ENCODE assay signal across 1 cellular context in the genomic region with DNA sequence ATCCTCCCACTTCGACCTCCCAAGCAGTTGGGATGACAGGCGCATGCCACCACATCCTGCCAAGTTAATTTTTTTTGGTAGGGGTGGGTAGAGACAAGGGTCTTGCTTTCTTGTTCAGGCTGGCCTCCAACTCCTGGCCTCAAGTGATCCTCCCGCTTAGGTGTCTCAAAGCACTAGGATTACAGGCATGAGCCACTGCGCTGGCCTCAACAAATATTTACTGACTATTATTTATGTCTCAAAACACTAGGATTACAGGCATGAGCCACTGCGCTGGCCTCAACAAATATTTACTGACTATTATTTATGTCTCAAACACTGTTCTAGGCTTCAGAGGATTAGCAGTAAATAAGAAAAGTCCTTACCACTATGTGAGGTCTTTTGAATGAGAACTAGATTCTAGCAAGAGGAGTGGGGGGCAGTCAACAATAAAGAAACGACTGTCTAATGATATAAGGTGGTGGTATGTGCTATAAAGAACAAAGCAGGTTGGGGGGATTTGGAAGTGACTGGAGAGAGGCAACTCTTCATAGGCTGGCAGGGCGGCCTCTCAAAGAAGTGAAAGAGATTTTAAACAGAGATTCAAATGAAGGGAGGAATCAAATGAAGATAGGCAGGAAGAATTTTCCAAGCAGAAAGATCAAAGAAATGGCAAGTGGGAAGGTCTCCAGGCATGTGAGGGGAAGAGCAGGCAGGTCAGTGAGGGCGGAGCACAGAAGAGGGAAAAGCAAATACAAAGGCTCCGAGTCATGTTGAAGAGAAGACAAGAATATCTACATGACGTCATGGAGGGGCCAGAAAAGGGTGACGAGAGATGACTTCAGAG.
A peak's percentile ranks its signal among the peaks of the same experiment; 100 is the strongest.
TF ChIP-seq lines count a peak whose summit lies in the region.

No MANE protein-coding gene starts in this region.

TF ChIP-seq in HepG2, 621 proteins besides CTCF, POLR2A, EP300 and RAD21 (continued from another document and continues in another):
- TF ChIP-seq, protein P1, sequence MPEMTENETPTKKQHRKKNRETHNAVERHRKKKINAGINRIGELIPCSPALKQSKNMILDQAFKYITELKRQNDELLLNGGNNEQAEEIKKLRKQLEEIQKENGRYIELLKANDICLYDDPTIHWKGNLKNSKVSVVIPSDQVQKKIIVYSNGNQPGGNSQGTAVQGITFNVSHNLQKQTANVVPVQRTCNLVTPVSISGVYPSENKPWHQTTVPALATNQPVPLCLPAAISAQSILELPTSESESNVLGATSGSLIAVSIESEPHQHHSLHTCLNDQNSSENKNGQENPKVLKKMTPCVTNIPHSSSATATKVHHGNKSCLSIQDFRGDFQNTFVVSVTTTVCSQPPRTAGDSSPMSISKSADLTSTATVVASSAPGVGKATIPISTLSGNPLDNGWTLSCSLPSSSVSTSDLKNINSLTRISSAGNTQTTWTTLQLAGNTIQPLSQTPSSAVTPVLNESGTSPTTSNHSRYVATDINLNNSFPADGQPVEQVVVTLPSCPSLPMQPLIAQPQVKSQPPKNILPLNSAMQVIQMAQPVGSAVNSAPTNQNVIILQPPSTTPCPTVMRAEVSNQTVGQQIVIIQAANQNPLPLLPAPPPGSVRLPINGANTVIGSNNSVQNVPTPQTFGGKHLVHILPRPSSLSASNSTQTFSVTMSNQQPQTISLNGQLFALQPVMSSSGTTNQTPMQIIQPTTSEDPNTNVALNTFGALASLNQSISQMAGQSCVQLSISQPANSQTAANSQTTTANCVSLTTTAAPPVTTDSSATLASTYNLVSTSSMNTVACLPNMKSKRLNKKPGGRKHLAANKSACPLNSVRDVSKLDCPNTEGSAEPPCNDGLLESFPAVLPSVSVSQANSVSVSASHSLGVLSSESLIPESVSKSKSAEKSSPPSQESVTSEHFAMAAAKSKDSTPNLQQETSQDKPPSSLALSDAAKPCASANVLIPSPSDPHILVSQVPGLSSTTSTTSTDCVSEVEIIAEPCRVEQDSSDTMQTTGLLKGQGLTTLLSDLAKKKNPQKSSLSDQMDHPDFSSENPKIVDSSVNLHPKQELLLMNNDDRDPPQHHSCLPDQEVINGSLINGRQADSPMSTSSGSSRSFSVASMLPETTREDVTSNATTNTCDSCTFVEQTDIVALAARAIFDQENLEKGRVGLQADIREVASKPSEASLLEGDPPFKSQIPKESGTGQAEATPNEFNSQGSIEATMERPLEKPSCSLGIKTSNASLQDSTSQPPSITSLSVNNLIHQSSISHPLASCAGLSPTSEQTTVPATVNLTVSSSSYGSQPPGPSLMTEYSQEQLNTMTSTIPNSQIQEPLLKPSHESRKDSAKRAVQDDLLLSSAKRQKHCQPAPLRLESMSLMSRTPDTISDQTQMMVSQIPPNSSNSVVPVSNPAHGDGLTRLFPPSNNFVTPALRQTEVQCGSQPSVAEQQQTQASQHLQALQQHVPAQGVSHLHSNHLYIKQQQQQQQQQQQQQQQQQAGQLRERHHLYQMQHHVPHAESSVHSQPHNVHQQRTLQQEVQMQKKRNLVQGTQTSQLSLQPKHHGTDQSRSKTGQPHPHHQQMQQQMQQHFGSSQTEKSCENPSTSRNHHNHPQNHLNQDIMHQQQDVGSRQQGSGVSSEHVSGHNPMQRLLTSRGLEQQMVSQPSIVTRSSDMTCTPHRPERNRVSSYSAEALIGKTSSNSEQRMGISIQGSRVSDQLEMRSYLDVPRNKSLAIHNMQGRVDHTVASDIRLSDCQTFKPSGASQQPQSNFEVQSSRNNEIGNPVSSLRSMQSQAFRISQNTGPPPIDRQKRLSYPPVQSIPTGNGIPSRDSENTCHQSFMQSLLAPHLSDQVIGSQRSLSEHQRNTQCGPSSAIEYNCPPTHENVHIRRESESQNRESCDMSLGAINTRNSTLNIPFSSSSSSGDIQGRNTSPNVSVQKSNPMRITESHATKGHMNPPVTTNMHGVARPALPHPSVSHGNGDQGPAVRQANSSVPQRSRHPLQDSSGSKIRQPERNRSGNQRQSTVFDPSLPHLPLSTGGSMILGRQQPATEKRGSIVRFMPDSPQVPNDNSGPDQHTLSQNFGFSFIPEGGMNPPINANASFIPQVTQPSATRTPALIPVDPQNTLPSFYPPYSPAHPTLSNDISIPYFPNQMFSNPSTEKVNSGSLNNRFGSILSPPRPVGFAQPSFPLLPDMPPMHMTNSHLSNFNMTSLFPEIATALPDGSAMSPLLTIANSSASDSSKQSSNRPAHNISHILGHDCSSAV (CRISPR knock-in tag; IDR thresholded peaks at IDR 0.05; ENCODE audit: borderline replicate concordance): no peak
- TF ChIP-seq ZC3H4 (CRISPR knock-in tag; IDR thresholded peaks at IDR 0.05; ENCODE audit: borderline replicate concordance): no peak
- TF ChIP-seq, protein P2, sequence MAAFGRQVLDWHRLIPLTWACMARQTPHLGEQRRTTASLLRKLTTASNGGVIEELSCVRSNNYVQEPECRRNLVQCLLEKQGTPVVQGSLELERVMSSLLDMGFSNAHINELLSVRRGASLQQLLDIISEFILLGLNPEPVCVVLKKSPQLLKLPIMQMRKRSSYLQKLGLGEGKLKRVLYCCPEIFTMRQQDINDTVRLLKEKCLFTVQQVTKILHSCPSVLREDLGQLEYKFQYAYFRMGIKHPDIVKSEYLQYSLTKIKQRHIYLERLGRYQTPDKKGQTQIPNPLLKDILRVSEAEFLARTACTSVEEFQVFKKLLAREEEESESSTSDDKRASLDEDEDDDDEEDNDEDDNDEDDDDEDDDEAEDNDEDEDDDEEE (CRISPR knock-in tag; IDR thresholded peaks at IDR 0.05): no peak
- TF ChIP-seq GZF1 (CRISPR knock-in tag; IDR thresholded peaks at IDR 0.05): no peak
- peak; percentile 88 for TF ChIP-seq RXRB (CRISPR knock-in tag; IDR thresholded peaks at IDR 0.05; ENCODE audit: borderline replicate concordance)
- TF ChIP-seq ZNF543 (CRISPR knock-in tag; IDR thresholded peaks at IDR 0.05): peak; percentile 35; the same call in 1 of the 2 replicates
- TF ChIP-seq, protein P3, sequence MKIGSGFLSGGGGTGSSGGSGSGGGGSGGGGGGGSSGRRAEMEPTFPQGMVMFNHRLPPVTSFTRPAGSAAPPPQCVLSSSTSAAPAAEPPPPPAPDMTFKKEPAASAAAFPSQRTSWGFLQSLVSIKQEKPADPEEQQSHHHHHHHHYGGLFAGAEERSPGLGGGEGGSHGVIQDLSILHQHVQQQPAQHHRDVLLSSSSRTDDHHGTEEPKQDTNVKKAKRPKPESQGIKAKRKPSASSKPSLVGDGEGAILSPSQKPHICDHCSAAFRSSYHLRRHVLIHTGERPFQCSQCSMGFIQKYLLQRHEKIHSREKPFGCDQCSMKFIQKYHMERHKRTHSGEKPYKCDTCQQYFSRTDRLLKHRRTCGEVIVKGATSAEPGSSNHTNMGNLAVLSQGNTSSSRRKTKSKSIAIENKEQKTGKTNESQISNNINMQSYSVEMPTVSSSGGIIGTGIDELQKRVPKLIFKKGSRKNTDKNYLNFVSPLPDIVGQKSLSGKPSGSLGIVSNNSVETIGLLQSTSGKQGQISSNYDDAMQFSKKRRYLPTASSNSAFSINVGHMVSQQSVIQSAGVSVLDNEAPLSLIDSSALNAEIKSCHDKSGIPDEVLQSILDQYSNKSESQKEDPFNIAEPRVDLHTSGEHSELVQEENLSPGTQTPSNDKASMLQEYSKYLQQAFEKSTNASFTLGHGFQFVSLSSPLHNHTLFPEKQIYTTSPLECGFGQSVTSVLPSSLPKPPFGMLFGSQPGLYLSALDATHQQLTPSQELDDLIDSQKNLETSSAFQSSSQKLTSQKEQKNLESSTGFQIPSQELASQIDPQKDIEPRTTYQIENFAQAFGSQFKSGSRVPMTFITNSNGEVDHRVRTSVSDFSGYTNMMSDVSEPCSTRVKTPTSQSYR (CRISPR knock-in tag; IDR thresholded peaks at IDR 0.05; ENCODE audit: borderline replicate concordance): peak; percentile 17; the same call in 1 of the 2 replicates
- TF ChIP-seq, protein P4, sequence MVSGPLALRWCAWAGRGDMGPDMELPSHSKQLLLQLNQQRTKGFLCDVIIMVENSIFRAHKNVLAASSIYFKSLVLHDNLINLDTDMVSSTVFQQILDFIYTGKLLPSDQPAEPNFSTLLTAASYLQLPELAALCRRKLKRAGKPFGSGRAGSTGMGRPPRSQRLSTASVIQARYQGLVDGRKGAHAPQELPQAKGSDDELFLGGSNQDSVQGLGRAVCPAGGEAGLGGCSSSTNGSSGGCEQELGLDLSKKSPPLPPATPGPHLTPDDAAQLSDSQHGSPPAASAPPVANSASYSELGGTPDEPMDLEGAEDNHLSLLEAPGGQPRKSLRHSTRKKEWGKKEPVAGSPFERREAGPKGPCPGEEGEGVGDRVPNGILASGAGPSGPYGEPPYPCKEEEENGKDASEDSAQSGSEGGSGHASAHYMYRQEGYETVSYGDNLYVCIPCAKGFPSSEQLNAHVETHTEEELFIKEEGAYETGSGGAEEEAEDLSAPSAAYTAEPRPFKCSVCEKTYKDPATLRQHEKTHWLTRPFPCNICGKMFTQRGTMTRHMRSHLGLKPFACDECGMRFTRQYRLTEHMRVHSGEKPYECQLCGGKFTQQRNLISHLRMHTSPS (CRISPR knock-in tag; IDR thresholded peaks at IDR 0.05; ENCODE audit: low read depth): no peak
- TF ChIP-seq ZSCAN9 (CRISPR knock-in tag; IDR thresholded peaks at IDR 0.05; ENCODE audit: borderline replicate concordance): no peak
- TF ChIP-seq ZNF839 (CRISPR knock-in tag; IDR thresholded peaks at IDR 0.05; ENCODE audit: borderline replicate concordance): no peak
- no peak; the same call in 1 of the 2 replicates for TF ChIP-seq ZNF3 (CRISPR knock-in tag; IDR thresholded peaks at IDR 0.05)
- TF ChIP-seq, protein P5, sequence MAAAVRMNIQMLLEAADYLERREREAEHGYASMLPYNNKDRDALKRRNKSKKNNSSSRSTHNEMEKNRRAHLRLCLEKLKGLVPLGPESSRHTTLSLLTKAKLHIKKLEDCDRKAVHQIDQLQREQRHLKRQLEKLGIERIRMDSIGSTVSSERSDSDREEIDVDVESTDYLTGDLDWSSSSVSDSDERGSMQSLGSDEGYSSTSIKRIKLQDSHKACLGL (CRISPR knock-in tag; IDR thresholded peaks at IDR 0.05): no peak
- no peak for TF ChIP-seq KDM4B (CRISPR knock-in tag; IDR thresholded peaks at IDR 0.05)
- TF ChIP-seq, protein P6, sequence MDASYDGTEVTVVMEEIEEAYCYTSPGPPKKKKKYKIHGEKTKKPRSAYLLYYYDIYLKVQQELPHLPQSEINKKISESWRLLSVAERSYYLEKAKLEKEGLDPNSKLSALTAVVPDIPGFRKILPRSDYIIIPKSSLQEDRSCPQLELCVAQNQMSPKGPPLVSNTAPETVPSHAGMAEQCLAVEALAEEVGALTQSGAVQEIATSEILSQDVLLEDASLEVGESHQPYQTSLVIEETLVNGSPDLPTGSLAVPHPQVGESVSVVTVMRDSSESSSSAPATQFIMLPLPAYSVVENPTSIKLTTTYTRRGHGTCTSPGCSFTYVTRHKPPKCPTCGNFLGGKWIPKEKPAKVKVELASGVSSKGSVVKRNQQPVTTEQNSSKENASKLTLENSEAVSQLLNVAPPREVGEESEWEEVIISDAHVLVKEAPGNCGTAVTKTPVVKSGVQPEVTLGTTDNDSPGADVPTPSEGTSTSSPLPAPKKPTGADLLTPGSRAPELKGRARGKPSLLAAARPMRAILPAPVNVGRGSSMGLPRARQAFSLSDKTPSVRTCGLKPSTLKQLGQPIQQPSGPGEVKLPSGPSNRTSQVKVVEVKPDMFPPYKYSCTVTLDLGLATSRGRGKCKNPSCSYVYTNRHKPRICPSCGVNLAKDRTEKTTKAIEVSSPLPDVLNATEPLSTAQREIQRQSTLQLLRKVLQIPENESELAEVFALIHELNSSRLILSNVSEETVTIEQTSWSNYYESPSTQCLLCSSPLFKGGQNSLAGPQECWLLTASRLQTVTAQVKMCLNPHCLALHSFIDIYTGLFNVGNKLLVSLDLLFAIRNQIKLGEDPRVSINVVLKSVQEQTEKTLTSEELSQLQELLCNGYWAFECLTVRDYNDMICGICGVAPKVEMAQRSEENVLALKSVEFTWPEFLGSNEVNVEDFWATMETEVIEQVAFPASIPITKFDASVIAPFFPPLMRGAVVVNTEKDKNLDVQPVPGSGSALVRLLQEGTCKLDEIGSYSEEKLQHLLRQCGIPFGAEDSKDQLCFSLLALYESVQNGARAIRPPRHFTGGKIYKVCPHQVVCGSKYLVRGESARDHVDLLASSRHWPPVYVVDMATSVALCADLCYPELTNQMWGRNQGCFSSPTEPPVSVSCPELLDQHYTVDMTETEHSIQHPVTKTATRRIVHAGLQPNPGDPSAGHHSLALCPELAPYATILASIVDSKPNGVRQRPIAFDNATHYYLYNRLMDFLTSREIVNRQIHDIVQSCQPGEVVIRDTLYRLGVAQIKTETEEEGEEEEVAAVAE (CRISPR knock-in tag; IDR thresholded peaks at IDR 0.05; ENCODE audit: borderline replicate concordance): 0 out of 2 replicates have a peak, but pooled peaks have one; percentile 7
- TF ChIP-seq, protein P7, sequence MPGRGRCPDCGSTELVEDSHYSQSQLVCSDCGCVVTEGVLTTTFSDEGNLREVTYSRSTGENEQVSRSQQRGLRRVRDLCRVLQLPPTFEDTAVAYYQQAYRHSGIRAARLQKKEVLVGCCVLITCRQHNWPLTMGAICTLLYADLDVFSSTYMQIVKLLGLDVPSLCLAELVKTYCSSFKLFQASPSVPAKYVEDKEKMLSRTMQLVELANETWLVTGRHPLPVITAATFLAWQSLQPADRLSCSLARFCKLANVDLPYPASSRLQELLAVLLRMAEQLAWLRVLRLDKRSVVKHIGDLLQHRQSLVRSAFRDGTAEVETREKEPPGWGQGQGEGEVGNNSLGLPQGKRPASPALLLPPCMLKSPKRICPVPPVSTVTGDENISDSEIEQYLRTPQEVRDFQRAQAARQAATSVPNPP (CRISPR knock-in tag; IDR thresholded peaks at IDR 0.05): 0 out of 2 replicates have a peak, but pooled peaks have one; percentile 24
- no peak for TF ChIP-seq FOXC1 (CRISPR knock-in tag; IDR thresholded peaks at IDR 0.05; ENCODE audit: borderline replicate concordance)
- peak; percentile 5; the same call in 1 of the 2 replicates for TF ChIP-seq KDM1A (CRISPR knock-in tag; IDR thresholded peaks at IDR 0.05)
- TF ChIP-seq ZNF670 (CRISPR knock-in tag; IDR thresholded peaks at IDR 0.05; ENCODE audit: borderline replicate concordance): no peak
- TF ChIP-seq ZNF614 (CRISPR knock-in tag; IDR thresholded peaks at IDR 0.05; ENCODE audit: borderline replicate concordance): no peak
- no peak for TF ChIP-seq ZNF737 (CRISPR knock-in tag; IDR thresholded peaks at IDR 0.05; ENCODE audit: borderline replicate concordance)
- TF ChIP-seq, protein P8, sequence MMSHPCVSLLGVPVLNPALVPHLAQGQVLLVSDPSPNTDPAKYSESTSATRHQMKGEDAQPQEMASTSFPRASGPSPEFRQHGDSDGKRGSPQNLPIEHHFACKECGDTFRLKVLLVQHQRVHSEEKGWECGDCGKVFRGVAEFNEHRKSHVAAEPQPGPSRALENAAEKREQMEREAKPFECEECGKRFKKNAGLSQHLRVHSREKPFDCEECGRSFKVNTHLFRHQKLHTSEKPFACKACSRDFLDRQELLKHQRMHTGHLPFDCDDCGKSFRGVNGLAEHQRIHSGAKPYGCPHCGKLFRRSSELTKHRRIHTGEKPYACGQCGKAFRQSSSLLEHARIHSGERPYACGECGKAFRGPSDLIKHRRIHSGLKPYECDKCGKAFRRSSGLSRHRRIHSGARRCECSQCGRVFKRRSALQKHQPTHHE (CRISPR knock-in tag; IDR thresholded peaks at IDR 0.05; ENCODE audit: borderline replicate concordance): no peak
